In the genomic region with DNA sequence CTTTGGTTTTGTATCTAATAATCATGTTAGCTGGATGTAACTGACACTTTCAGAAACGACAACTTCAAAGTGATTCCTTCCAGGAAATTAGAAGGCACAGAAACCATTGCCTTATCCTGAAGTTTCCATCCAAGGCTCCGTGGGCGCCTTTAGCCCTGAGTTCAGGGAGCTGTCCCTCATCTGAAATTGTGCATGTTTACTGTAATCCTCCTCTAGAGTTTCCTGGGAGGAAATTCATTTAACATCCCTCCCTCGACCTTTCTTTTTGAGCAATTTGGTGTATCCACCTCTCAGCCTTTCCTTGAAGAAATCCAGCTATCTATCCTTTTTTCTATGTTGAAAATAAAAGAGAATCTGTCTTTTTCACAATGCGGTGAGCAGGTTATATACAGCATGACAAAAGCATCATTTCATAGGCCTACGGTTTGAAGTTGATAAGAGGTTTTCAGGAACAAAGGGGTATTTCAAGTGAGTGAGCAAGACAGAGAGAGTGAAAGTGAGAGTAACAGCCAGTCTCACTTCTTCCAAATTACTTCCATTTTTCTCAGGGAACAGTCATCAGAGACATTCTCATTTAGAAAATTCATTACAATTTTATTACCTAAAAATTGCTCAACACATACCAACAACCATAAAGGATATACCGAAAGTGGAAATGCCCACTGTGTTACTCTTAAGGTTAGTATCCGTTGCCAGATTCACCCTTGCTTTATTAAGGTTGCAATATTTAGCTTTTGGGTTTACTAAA, we compare ENCODE assay signal across 11 cellular contexts.
DNase-seq lines count a peak whose midpoint lies in the region; ATAC-seq and TF ChIP-seq lines count a peak whose summit lies in the region.
"Had no signal": no experiment of that assay in that cellular context is flagged by ENCODE, and none has a peak within 500 bp of the region (broad histone marks: within the 10 kb centered on the region; RNA-seq: fewer than 3 reads in every experiment).

No MANE protein-coding gene starts in this region.

- no peaks in the 10 kb centered on the region for H3K27me3 ChIP-seq in adrenal gland
- H3K27me3 ChIP-seq: right lobe of liver had no signal

- H3K36me3 ChIP-seq in adrenal gland (replicated peaks in 1 of 2) = no peaks in the 10 kb centered on the region
- H3K36me3 ChIP-seq: right lobe of liver had no signal

- H3K9me3 ChIP-seq in adrenal gland (replicated peaks in 1 of 3) = no peaks in the 10 kb centered on the region
- H3K9me3 ChIP-seq: right lobe of liver had no signal

- DNase-seq in GM20000 (ENCODE audit: low spot score) (peak; percentile 31), RPMI7951 (ENCODE audit: low read depth) (peak; percentile 21), SKM-1 (lab: John Stamatoyannopoulos, UW; ENCODE audit: unreplicated experiment) (no peak), adrenal gland (no peak), OCI-M2 (lab: John Stamatoyannopoulos, UW; ENCODE audit: unreplicated experiment) (no peak), NCI-H1694 (lab: John Stamatoyannopoulos, UW) (no peak)
- DNase-seq: C1 segment of cervical spinal cord, right lobe of liver, T-helper 9 cell had no signal

- no peak overlapping the region for H3K4me3 ChIP-seq in adrenal gland
- H3K4me3 ChIP-seq: right lobe of liver had no signal

- intact Hi-C loops in adrenal gland (cut with DNase I) = no loop called here

- H3K4me1 ChIP-seq in adrenal gland (replicated peaks in 1 of 2) = peaks cover 0 to 16% of the 10 kb centered on the region in 2 donors
- H3K4me1 ChIP-seq: right lobe of liver had no signal

- TF ChIP-seq CTCF in GM20000 (IDR thresholded peaks at IDR 0.05; ENCODE audit: extremely low read depth, missing control alignments) = no peak
- TF ChIP-seq CTCF in adrenal gland (IDR thresholded peaks at IDR 0.05) = no peak

- no peak overlapping the region for H3K27ac ChIP-seq in adrenal gland
- H3K27ac ChIP-seq: right lobe of liver had no signal

- WGBS in adrenal gland, 4 donors = 75 to 78% (median 77%) methylated on average over 8 of the region's 8 CpGs

- peak; percentile 66 for ATAC-seq in GM18498 (IDR thresholded peaks at IDR 0.05; ENCODE audit: unreplicated experiment)
- ATAC-seq in HG03095 (IDR thresholded peaks at IDR 0.05; ENCODE audit: unreplicated experiment) = peak; percentile 75
- ATAC-seq: right lobe of liver had no signal

- no peak for TF ChIP-seq POLR2A in adrenal gland (IDR thresholded peaks at IDR 0.05)

Comparison
In these comparisons a context has a peak if more than half of its experiments do, and no peak if none do; other contexts are left out.
1. DNase-seq: peak in GM20000 (single experiment) and RPMI7951 (single experiment); none in SKM-1 (single experiment), adrenal gland (0 of 7), OCI-M2 (single experiment) and NCI-H1694 (single experiment).